ENCODE assay signal across 20 cellular contexts in genomic region chrX:68454476-68455150, GRCh38. TPM values are rescaled to one million over a fixed set of nuclear protein-coding genes. Genes with fewer than 3 reads are reported as not detected.
DNase-seq lines count a peak whose midpoint lies in the region; ATAC-seq, FAIRE-seq and TF ChIP-seq lines count a peak whose summit lies in the region.
"Had no signal": no experiment of that assay in that cellular context is flagged by ENCODE, and none has a peak within 500 bp of the region (broad histone marks: within the 10 kb centered on the region; RNA-seq: fewer than 3 reads in every experiment).

No MANE protein-coding gene starts in this region.

- no peak overlapping the region for H3K4ac ChIP-seq in mesendoderm (ENCODE audit: low read depth, low read length)

- no peak for FAIRE-seq in HepG2 (lab: Jason Lieb, UNC)

- H3K4me1 ChIP-seq in HepG2 (ENCODE audit: insufficient read depth, low read length) (peaks cover 6% of the 10 kb centered on the region; the same call in 1 of the 2 replicates), right lobe of liver (no peaks in the 10 kb centered on the region), Panc1 (ENCODE audit: control insufficient read depth, insufficient read depth, low read length) (peaks cover 8% of the 10 kb centered on the region), mesendoderm (ENCODE audit: control insufficient read depth, low read depth, low read length) (no peaks in the 10 kb centered on the region), heart left ventricle (no peaks in the 10 kb centered on the region)
- H3K4me1 ChIP-seq: BLaER1 had no signal

- DNase-seq in HepG2 (ENCODE audit: low spot score) (no peak), right lobe of liver (no peak), Panc1 (ENCODE audit: low read depth, low spot score) (no peak), mesendoderm (peak; percentile 2), iPS-NIHi11 (ENCODE audit: low spot score) (no peak), heart left ventricle (no peak)
- no peak for DNase-seq in activated CD4-positive, alpha-beta T cell treated with anti-CD3 and anti-CD28 coated beads for 48 hours
- no peak for DNase-seq in stimulated activated CD4-positive, alpha-beta T cell treated with anti-CD3 and anti-CD28 coated beads, Interleukin-2, amount 100 ng/mL, for 48 hours
- DNase-seq: Calu3; CD8-positive, alpha-beta T cell; DMS79 treated with DMSO at 0.1 percent for 48 hours; H7; NCI-H1048; NCI-H1436; NCI-H1930; NCI-H2171; NCI-H526; Right ventricle myocardium superior had no signal

- ATAC-seq in HepG2 = peak; percentile 84
- ATAC-seq in right lobe of liver = no peak
- peak; percentile 80 for ATAC-seq in Panc1
- no peak for ATAC-seq in heart left ventricle
- ATAC-seq: CD8-positive, alpha-beta T cell had no signal

- no peaks in the 10 kb centered on the region for H3K79me1 ChIP-seq in mesendoderm (ENCODE audit: low read length)

- H2BK5ac ChIP-seq in mesendoderm (ENCODE audit: low read length) = no peak overlapping the region

- no peak overlapping the region for H4K5ac ChIP-seq in mesendoderm (ENCODE audit: low read length)

- H2AFZ ChIP-seq in HepG2 (ENCODE audit: low read length) = no peak overlapping the region

- no peak overlapping the region for H2AK5ac ChIP-seq in mesendoderm (ENCODE audit: low read length)

- no peak for TF ChIP-seq CTCF in HepG2 (CRISPR knock-in tag; IDR thresholded peaks at IDR 0.05)
- TF ChIP-seq CTCF in right lobe of liver (IDR thresholded peaks at IDR 0.05) = no peak
- no peak for TF ChIP-seq CTCF in Panc1 (IDR thresholded peaks at IDR 0.05)
- no peak for TF ChIP-seq CTCF in heart left ventricle (IDR thresholded peaks at IDR 0.05)

- intact Hi-C loops in HepG2 (cut with micrococcal nuclease; ENCODE audit: unreplicated experiment) (no loop called here), right lobe of liver (cut with DNase I) (no loop called here), Panc1 (cut with micrococcal nuclease; ENCODE audit: unreplicated experiment) (no loop called here), heart left ventricle (cut with DNase I) (no loop called here)

- peak overlapping the region; percentile 65 for H3K4me2 ChIP-seq in HepG2 (ENCODE audit: low read depth, low read length)
- H3K4me2 ChIP-seq in mesendoderm (ENCODE audit: low read length) = no peak overlapping the region
- H3K4me2 ChIP-seq: BLaER1, KMS-11 had no signal

- 0% methylated on average over 7 of the region's 8 CpGs for WGBS in HepG2 (ENCODE audit: low lambda C conversion rate)
- WGBS in right lobe of liver (ENCODE audit: insufficient coverage, low coverage, low lambda C conversion rate, missing lambda C conversion rate) = 68% methylated on average over 8 of the region's 8 CpGs
- WGBS in mesendoderm (ENCODE audit: extremely low coverage, insufficient coverage, low lambda C conversion rate) = no CpG with 5 or more reads among the region's 8 CpGs
- 74 to 85% (median 78%) methylated on average over 8 of the region's 8 CpGs for WGBS in heart left ventricle, 4 donors

- TF ChIP-seq EP300 in HepG2 (IDR thresholded peaks at IDR 0.05; ENCODE audit: low read depth in 2 of 2, low read length in 2 of 2) (peak in 1 of 2 experiments; percentile 19; a peak in 1 of 4 replicates), HepG2 (CRISPR knock-in tag; IDR thresholded peaks at IDR 0.05; ENCODE audit: borderline replicate concordance) (no peak)

- no peak overlapping the region for H2BK120ac ChIP-seq in mesendoderm (ENCODE audit: low read depth, low read length)

- POLR2A ChIA-PET in HepG2 (lab: Yijun Ruan, JAX) (no interaction called here), Panc1 (lab: Charles Lee) (no interaction called here)

- H2BK15ac ChIP-seq in mesendoderm (replicated peaks; ENCODE audit: low read depth) = no peak overlapping the region

- no peaks in the 10 kb centered on the region for H3K79me2 ChIP-seq in HepG2 (ENCODE audit: insufficient read depth, low read length)
- H3K79me2 ChIP-seq in mesendoderm (ENCODE audit: control insufficient read depth, insufficient read depth, low read length) = no peaks in the 10 kb centered on the region

- no peak overlapping the region for H3K18ac ChIP-seq in mesendoderm (ENCODE audit: low read length)

- TF ChIP-seq POLR2A in HepG2 (IDR thresholded peaks at IDR 0.05; ENCODE audit: insufficient read depth in 1 of 2, low read depth in 2 of 2, low read length in 2 of 2) = no peak
- TF ChIP-seq POLR2A in right lobe of liver (IDR thresholded peaks at IDR 0.05) = no peak
- no peak for TF ChIP-seq POLR2A in heart left ventricle (IDR thresholded peaks at IDR 0.05)

- no peak for TF ChIP-seq RAD21 in HepG2 (CRISPR knock-in tag; IDR thresholded peaks at IDR 0.05)

- H3K4me3 ChIP-seq in HepG2 (replicated peaks in 1 of 3; ENCODE audit: insufficient read depth in 1 of 3, low read depth in 2 of 3, low read length in 3 of 3) (peak overlapping the region; percentile 4 to 33 (median 23); a peak in 3 of 6 replicates), right lobe of liver (no peak overlapping the region), Panc1 (ENCODE audit: low read depth in 2 of 2, low read length in 2 of 2) (no peak overlapping the region; a peak in 1 of 4 replicates), mesendoderm (ENCODE audit: low read length) (no peak overlapping the region), heart left ventricle (no peak overlapping the region)
- H3K4me3 ChIP-seq: BLaER1 had no signal

- no peaks in the 10 kb centered on the region for H3K9me3 ChIP-seq in HepG2 (ENCODE audit: low read length)
- H3K9me3 ChIP-seq in right lobe of liver = no peaks in the 10 kb centered on the region
- no peaks in the 10 kb centered on the region for H3K9me3 ChIP-seq in Panc1 (ENCODE audit: control insufficient read depth, insufficient read depth, low read depth, low read length)
- H3K9me3 ChIP-seq in heart left ventricle = no peaks in the 10 kb centered on the region
- H3K9me3 ChIP-seq: BLaER1 had no signal

- no peak overlapping the region for H4K8ac ChIP-seq in mesendoderm (ENCODE audit: low read depth, low read length)

- H3K36me3 ChIP-seq in HepG2 (replicated peaks in 1 of 2; ENCODE audit: control insufficient read depth in 1 of 2, insufficient read depth in 2 of 2, low read length in 2 of 2) (no peaks in the 10 kb centered on the region), right lobe of liver (no peaks in the 10 kb centered on the region), Panc1 (ENCODE audit: control insufficient read depth, insufficient read depth, low read length) (no peaks in the 10 kb centered on the region), mesendoderm (ENCODE audit: control insufficient read depth, insufficient read depth, low read length) (no peaks in the 10 kb centered on the region), heart left ventricle (no peaks in the 10 kb centered on the region)
- H3K36me3 ChIP-seq: BLaER1 had no signal

- CTCF ChIA-PET in HepG2 (lab: Yijun Ruan, JAX; ENCODE audit: low intra/inter-chr PET ratio, low total read pairs) (no interaction called here), Panc1 (lab: Charles Lee) (no interaction called here)

- no peak overlapping the region for H3K23ac ChIP-seq in mesendoderm (ENCODE audit: low read length)

- H4K20me1 ChIP-seq in HepG2 (ENCODE audit: insufficient read depth, low read length) = no peaks in the 10 kb centered on the region
- H4K20me1 ChIP-seq: BLaER1 had no signal

- H3K56ac ChIP-seq in mesendoderm (ENCODE audit: low read length) = no peak overlapping the region

- H3K27me3 ChIP-seq in HepG2 (ENCODE audit: control insufficient read depth in 1 of 2, insufficient read depth in 2 of 2, low read length in 2 of 2) (no peaks in the 10 kb centered on the region), right lobe of liver (no peaks in the 10 kb centered on the region), Panc1 (ENCODE audit: control insufficient read depth, insufficient read depth, low read length) (no peaks in the 10 kb centered on the region), mesendoderm (ENCODE audit: insufficient read depth, low read length, poor library complexity) (no peaks in the 10 kb centered on the region), heart left ventricle (no peaks in the 10 kb centered on the region)

- H3K27ac ChIP-seq in HepG2 (ENCODE audit: extremely low read length, insufficient read depth, low read length) (peak overlapping the region; percentile 48), right lobe of liver (no peak overlapping the region), Panc1 (ENCODE audit: low read length) (no peak overlapping the region), mesendoderm (ENCODE audit: low read depth, low read length) (no peak overlapping the region), heart left ventricle (no peak overlapping the region)
- H3K27ac ChIP-seq: BLaER1, KMS-11 had no signal

- H3K9ac ChIP-seq in HepG2 (ENCODE audit: insufficient read depth, low read depth, low read length) (no peak overlapping the region), mesendoderm (ENCODE audit: low read length) (no peak overlapping the region)
- H3K9ac ChIP-seq: BLaER1, KMS-11 had no signal

- BruUV-seq in HepG2 (replicated peaks; lab: Mats Ljungman, UMichigan) (no TSS peak), Panc1 (replicated peaks; lab: Mats Ljungman, UMichigan) (no TSS peak)

- in situ Hi-C loops in HepG2 (cut with HindIII; ENCODE audit: extremely low pct_ligation_motif_present, low pct_unique_long_range_greater_than_20kb) = no loop called here
- in situ Hi-C loops in Panc1 (cut with HindIII; ENCODE audit: low pct_unique_long_range_greater_than_20kb, low sequenced_read_pairs) = no loop called here

RNA-seq across cellular contexts. Expression of gene OPHN1, which starts 21.3 kb away (rescaled TPM):
- total RNA-seq in HepG2 (2016; rRNA removed; fragmentation: Illumina TruSeq; extraction: Trizol) (1.7 and 29.5 TPM in 2 replicates), right lobe of liver (1 to 10 TPM in 2 of 6 experiments, under 1 TPM in 4; 0.47 to 1.2 (median 0.81) TPM), Panc1 (2021; ENCODE audit: unreplicated experiment) (8.8 TPM), heart left ventricle (1 to 10 TPM; 3.3 to 6.9 (median 5.7) TPM)
- 1.9 and 2.5 TPM in 2 replicates for total RNA-seq in HepG2 (2016; cell fraction: cytosol; rRNA removed; fragmentation: Illumina TruSeq; extraction: Trizol; ENCODE audit: low read depth)
- 1.3 and 1.6 TPM in 2 replicates for total RNA-seq in HepG2 (2016; cell fraction: insoluble cytoplasmic fraction; rRNA removed; fragmentation: Illumina TruSeq; extraction: Trizol)
- 0.83 and 0.93 TPM in 2 replicates for total RNA-seq in HepG2 (2016; cell fraction: membrane; rRNA removed; fragmentation: Illumina TruSeq; extraction: Trizol)
- total RNA-seq in HepG2 (2016; cell fraction: nucleus; rRNA removed; fragmentation: Illumina TruSeq; extraction: Trizol) = 4.3 and 5.3 TPM in 2 replicates
- polyA plus RNA-seq in HepG2 (2011; rRNA removed) (1.1 and 1.6 TPM in 2 replicates), heart left ventricle (1 to 10 TPM in 1 of 2 donors, under 1 TPM in 1; 0.95 to 9.6 TPM)
- 0.68 and 0.94 TPM in 2 replicates for polyA plus RNA-seq in HepG2 (2011; cell fraction: cytosol; rRNA removed)
- 1.5 and 2.6 TPM in 2 replicates for polyA plus RNA-seq in HepG2 (2011; cell fraction: nucleus; rRNA removed)
- polyA plus RNA-seq in HepG2 (2012) = 1.0 and 1.7 TPM in 2 replicates
- polyA plus RNA-seq in HepG2 (2016; cell fraction: cytosol; fragmentation: Illumina TruSeq; extraction: Trizol; ENCODE audit: low read depth) = 0.06 and 0.07 TPM in 2 replicates
- 0.72 and 0.86 TPM in 2 replicates for polyA plus RNA-seq in HepG2 (2016; cell fraction: insoluble cytoplasmic fraction; fragmentation: Illumina TruSeq; extraction: Trizol; ENCODE audit: low read depth)
- 0.15 TPM in 2 replicates for polyA plus RNA-seq in HepG2 (2016; cell fraction: membrane; fragmentation: Illumina TruSeq; extraction: Trizol; ENCODE audit: low read depth)
- polyA plus RNA-seq in HepG2 (2016; cell fraction: nucleus; fragmentation: Illumina TruSeq; extraction: Trizol; ENCODE audit: insufficient read depth, low read depth) = 2.3 and 3.2 TPM in 2 replicates
- polyA minus RNA-seq in HepG2 (2011; rRNA and poly(A)+ RNA removed; ENCODE audit: low replicate concordance) = 2.3 and 16.7 TPM in 2 replicates
- polyA minus RNA-seq in HepG2 (2011; cell fraction: cytosol; rRNA and poly(A)+ RNA removed) = 1.9 and 3.8 TPM in 2 replicates
- polyA minus RNA-seq in HepG2 (2011; cell fraction: nucleus; rRNA and poly(A)+ RNA removed) = 5.3 and 6.0 TPM in 2 replicates
- 7.7 TPM for polyA plus RNA-seq in Panc1 (2012; ENCODE audit: insufficient read length)
- polyA plus RNA-seq in mesendoderm (2013, experiment 1 of 2) = 0.95 TPM
- 1.3 TPM for polyA plus RNA-seq in mesendoderm (2013, experiment 2 of 2)

RNA-seq across cellular contexts. Expression of gene YIPF6, which starts 44.2 kb away (rescaled TPM):
- total RNA-seq in HepG2 (2016; rRNA removed; fragmentation: Illumina TruSeq; extraction: Trizol) (36.7 and 43.6 TPM in 2 replicates), right lobe of liver (10 to 100 TPM; 24.9 to 37.0 (median 30.9) TPM), Panc1 (2021; ENCODE audit: unreplicated experiment) (61.3 TPM), heart left ventricle (10 to 100 TPM; 14.9 to 35.2 (median 31.1) TPM)
- 18.9 and 19.9 TPM in 2 replicates for total RNA-seq in HepG2 (2016; cell fraction: cytosol; rRNA removed; fragmentation: Illumina TruSeq; extraction: Trizol; ENCODE audit: low read depth)
- 38.7 and 43.0 TPM in 2 replicates for total RNA-seq in HepG2 (2016; cell fraction: insoluble cytoplasmic fraction; rRNA removed; fragmentation: Illumina TruSeq; extraction: Trizol)
- 17.0 and 24.1 TPM in 2 replicates for total RNA-seq in HepG2 (2016; cell fraction: membrane; rRNA removed; fragmentation: Illumina TruSeq; extraction: Trizol)
- 37.3 and 42.4 TPM in 2 replicates for total RNA-seq in HepG2 (2016; cell fraction: nucleus; rRNA removed; fragmentation: Illumina TruSeq; extraction: Trizol)
- polyA plus RNA-seq in HepG2 (2011; rRNA removed) (28.5 and 37.8 TPM in 2 replicates), heart left ventricle (10 to 100 TPM in 1 of 2 donors, 1 to 10 TPM in 1; 8.6 to 14.4 TPM)
- polyA plus RNA-seq in HepG2 (2011; cell fraction: cytosol; rRNA removed) = 18.2 and 24.7 TPM in 2 replicates
- 7.8 and 12.2 TPM in 2 replicates for polyA plus RNA-seq in HepG2 (2011; cell fraction: nucleus; rRNA removed)
- polyA plus RNA-seq in HepG2 (2012) = 25.2 and 32.7 TPM in 2 replicates
- 9.9 and 11.2 TPM in 2 replicates for polyA plus RNA-seq in HepG2 (2016; cell fraction: cytosol; fragmentation: Illumina TruSeq; extraction: Trizol; ENCODE audit: low read depth)
- 20.1 and 23.7 TPM in 2 replicates for polyA plus RNA-seq in HepG2 (2016; cell fraction: insoluble cytoplasmic fraction; fragmentation: Illumina TruSeq; extraction: Trizol; ENCODE audit: low read depth)
- polyA plus RNA-seq in HepG2 (2016; cell fraction: membrane; fragmentation: Illumina TruSeq; extraction: Trizol; ENCODE audit: low read depth) = 11.4 and 12.1 TPM in 2 replicates
- 35.5 and 36.8 TPM in 2 replicates for polyA plus RNA-seq in HepG2 (2016; cell fraction: nucleus; fragmentation: Illumina TruSeq; extraction: Trizol; ENCODE audit: insufficient read depth, low read depth)
- 30.2 and 47.3 TPM in 2 replicates for polyA minus RNA-seq in HepG2 (2011; rRNA and poly(A)+ RNA removed; ENCODE audit: low replicate concordance)
- 18.5 and 19.6 TPM in 2 replicates for polyA minus RNA-seq in HepG2 (2011; cell fraction: cytosol; rRNA and poly(A)+ RNA removed)
- polyA minus RNA-seq in HepG2 (2011; cell fraction: nucleus; rRNA and poly(A)+ RNA removed) = 27.2 and 27.5 TPM in 2 replicates
- polyA plus RNA-seq in Panc1 (2012; ENCODE audit: insufficient read length) = 34.7 TPM
- polyA plus RNA-seq in mesendoderm (2013, experiment 1 of 2) = 12.3 TPM
- 12.6 TPM for polyA plus RNA-seq in mesendoderm (2013, experiment 2 of 2)

Comparison
In these comparisons a context has a peak if more than half of its experiments do, and no peak if none do; other contexts are left out.
1. ATAC-seq: peak in HepG2 (single experiment) and Panc1 (single experiment); none in right lobe of liver (0 of 4) and heart left ventricle (0 of 4).
2. H3K4me3 ChIP-seq: peak in HepG2 (3 of 3); none in right lobe of liver (0 of 3), Panc1 (0 of 2), mesendoderm (single experiment) and heart left ventricle (0 of 12).